ENCODE assay signal across 20 cellular contexts in genomic region chr5:36552626-36553393, GRCh38. TPM values are rescaled to one million over a fixed set of nuclear protein-coding genes. Genes with fewer than 3 reads are reported as not detected.
DNase-seq lines count a peak whose midpoint lies in the region; ATAC-seq and TF ChIP-seq lines count a peak whose summit lies in the region.
"Had no signal": no experiment of that assay in that cellular context is flagged by ENCODE, and none has a peak within 500 bp of the region (broad histone marks: within the 10 kb centered on the region; RNA-seq: fewer than 3 reads in every experiment).

No MANE protein-coding gene starts in this region.

- intact Hi-C loops in A673 (cut with micrococcal nuclease; ENCODE audit: unreplicated experiment) (no loop called here), left ventricle myocardium superior (cut with micrococcal nuclease) (no loop called here)

- H4K20me1 ChIP-seq in neural progenitor cell (ENCODE audit: low read depth) = no peaks in the 10 kb centered on the region

- H3K27ac Mint-ChIP-seq in osteocyte (ENCODE audit: unreplicated experiment) = no peak overlapping the region
- no peak overlapping the region for H3K27ac Mint-ChIP-seq in neural progenitor cell

- peak; percentile 96 for ATAC-seq in left ventricle myocardium superior
- ATAC-seq: HepG2; left lobe of liver; stimulated activated naive CD8-positive, alpha-beta T cell treated with anti-CD3 and anti-CD28 coated beads, Interleukin-15, Interleukin-2, amounts not matched to agents 100 U/mL and 50 U/mL, for 24 hours had no signal

- H3K27ac ChIP-seq in A673 (ENCODE audit: low read depth, low read length, poor library complexity, severe bottlenecking) = no peak overlapping the region
- no peak overlapping the region for H3K27ac ChIP-seq in HEK293 (ENCODE audit: extremely low read depth, low read depth, low read length)
- H3K27ac ChIP-seq in neural progenitor cell = no peak overlapping the region
- H3K27ac ChIP-seq: C4-2B, sigmoid colon, upper lobe of left lung had no signal

- no peak overlapping the region for H3K4me3 ChIP-seq in A673 (ENCODE audit: low read depth, low read length, poor library complexity, severe bottlenecking)
- no peak overlapping the region for H3K4me3 ChIP-seq in HEK293 (ENCODE audit: low read depth, low read length)
- H3K4me3 ChIP-seq in neural progenitor cell = no peak overlapping the region
- H3K4me3 ChIP-seq: sigmoid colon, upper lobe of left lung had no signal

- no peak for TF ChIP-seq CTCF in A673 (conservative IDR thresholded peaks at IDR 0.05; ENCODE audit: low read depth, low read length)
- TF ChIP-seq CTCF in HEK293 (tag by site-specific recombination; IDR thresholded peaks at IDR 0.05) = no peak
- TF ChIP-seq CTCF in osteocyte (IDR thresholded peaks at IDR 0.05) = no peak
- no peak for TF ChIP-seq CTCF in neural progenitor cell (IDR thresholded peaks at IDR 0.05)

- no peak overlapping the region for H3K4me2 ChIP-seq in neural progenitor cell

- CTCF ChIA-PET in A673 (lab: Charles Lee) = no interaction called here
- CTCF ChIA-PET in HEK293 (lab: Yijun Ruan, JAX) = interaction anchor here (0.5 to 0.7 kb wide), 2 partner anchors 21 to 148 kb away, joined by 3 to 4 read pairs; no protein-coding TSS in a partner anchor

- no peaks in the 10 kb centered on the region for H3K27me3 ChIP-seq in A673 (replicated peaks; ENCODE audit: insufficient read depth, low read depth, low read length, poor library complexity)
- no peaks in the 10 kb centered on the region for H3K27me3 ChIP-seq in neural progenitor cell
- H3K27me3 ChIP-seq: sigmoid colon, upper lobe of left lung had no signal

- H3K79me2 ChIP-seq in neural progenitor cell (ENCODE audit: low read depth) = no peaks in the 10 kb centered on the region

- DNase-seq in A673 (ENCODE audit: low spot score) = peak; percentile 67
- DNase-seq in SW480 (ENCODE audit: low spot score) = peak; percentile 9
- DNase-seq in left ventricle myocardium superior = peak; percentile 47
- DNase-seq in osteocyte (ENCODE audit: extremely low spot score, unreplicated experiment) = no peak
- DNase-seq in neural progenitor cell (ENCODE audit: low spot score) = no peak
- DNase-seq in activated CD4-positive, alpha-beta T cell treated with anti-CD3 and anti-CD28 coated beads, Interleukin-2, amount 50 U/mL, for 1 hour = no peak
- DNase-seq in NCI-H1417 treated with DMSO at 0.1 percent for 48 hours (lab: John Stamatoyannopoulos, UW) = no peak
- DNase-seq: activated CD4-positive, alpha-beta T cell treated with anti-CD3 and anti-CD28 coated beads for 1 hour; activated gamma-delta T cell treated with Interleukin-2 at 50 U/mL for 16 hours; cerebellar nuclear complex; DMS 273 treated with DMSO at 0.1 percent for 48 hours; NCI-H187; SIG-M5; sigmoid colon; stimulated activated naive CD8-positive, alpha-beta T cell treated with anti-CD3 and anti-CD28 coated beads, Interleukin-15, Interleukin-2, amounts not matched to agents 100 U/mL and 50 U/mL, for 24 hours; upper lobe of left lung had no signal

- H3K36me3 ChIP-seq in A673 (ENCODE audit: insufficient read depth, low read length, poor library complexity, severe bottlenecking) (no peaks in the 10 kb centered on the region), HEK293 (ENCODE audit: control insufficient read depth in 2 of 2, insufficient read depth in 1 of 2, low read length in 2 of 2) (no peaks in the 10 kb centered on the region), neural progenitor cell (no peaks in the 10 kb centered on the region)
- H3K36me3 ChIP-seq: sigmoid colon, upper lobe of left lung had no signal

- H3K9ac ChIP-seq in neural progenitor cell = no peak overlapping the region

- H3K4me1 ChIP-seq in A673 (ENCODE audit: insufficient read depth, low read length, poor library complexity, severe bottlenecking) (no peaks in the 10 kb centered on the region), HEK293 (ENCODE audit: control insufficient read depth, insufficient read depth, low read length) (no peaks in the 10 kb centered on the region), neural progenitor cell (no peaks in the 10 kb centered on the region)
- H3K4me1 ChIP-seq: sigmoid colon, upper lobe of left lung had no signal

- H2AFZ ChIP-seq in neural progenitor cell (replicated peaks) = no peak overlapping the region

- H3K36me3 Mint-ChIP-seq in osteocyte (ENCODE audit: unreplicated experiment) (no peaks in the 10 kb centered on the region), neural progenitor cell (no peaks in the 10 kb centered on the region)

- H3K9me3 Mint-ChIP-seq in osteocyte (ENCODE audit: unreplicated experiment) = peaks cover 10% of the 10 kb centered on the region
- peaks cover 11% of the 10 kb centered on the region for H3K9me3 Mint-ChIP-seq in neural progenitor cell

- H3K27me3 Mint-ChIP-seq in osteocyte (ENCODE audit: unreplicated experiment) (peaks cover 15% of the 10 kb centered on the region), neural progenitor cell (ENCODE audit: insufficient read depth, low read depth) (peaks cover 7% of the 10 kb centered on the region)

- no peaks in the 10 kb centered on the region for H3F3A ChIP-seq in neural progenitor cell (ENCODE audit: low read depth)

- no TSS peak for BruUV-seq in A673 (replicated peaks; lab: Mats Ljungman, UMichigan)

- POLR2A ChIA-PET in A673 (lab: Charles Lee; ENCODE audit: low non-redundant PET) = no interaction called here
- POLR2A ChIA-PET in HEK293 (lab: Yijun Ruan, JAX) = no interaction called here

- H3K9me3 ChIP-seq in A673 (ENCODE audit: low read depth, low read length, poor library complexity, severe bottlenecking) (no peaks in the 10 kb centered on the region), HEK293 (ENCODE audit: control insufficient read depth, insufficient read depth, low read depth, low read length) (no peaks in the 10 kb centered on the region), neural progenitor cell (ENCODE audit: low read depth) (no peaks in the 10 kb centered on the region)

- H3K4me3 Mint-ChIP-seq in osteocyte (ENCODE audit: unreplicated experiment) = no peak overlapping the region
- no peak overlapping the region for H3K4me3 Mint-ChIP-seq in neural progenitor cell

- H3K4me1 Mint-ChIP-seq in osteocyte (ENCODE audit: unreplicated experiment) (no peaks in the 10 kb centered on the region), neural progenitor cell (no peaks in the 10 kb centered on the region)

TF ChIP-seq in HEK293, 187 proteins besides CTCF, POLR2A, EP300 and RAD21:
- no peak for TF ChIP-seq ZNF26 (tag by site-specific recombination; IDR thresholded peaks at IDR 0.05)
- no peak for TF ChIP-seq ZNF24 (tag by site-specific recombination; IDR thresholded peaks at IDR 0.05)
- TF ChIP-seq SETDB1 (IDR thresholded peaks at IDR 0.05; ENCODE audit: insufficient read length, low read length) = peak; percentile 41
- TF ChIP-seq ZNF146 (tag by site-specific recombination; IDR thresholded peaks at IDR 0.05) = no peak
- TF ChIP-seq ZNF621 (tag by site-specific recombination; IDR thresholded peaks at IDR 0.05) = no peak
- TF ChIP-seq ZNF362 (tag by site-specific recombination; IDR thresholded peaks at IDR 0.05) = no peak
- no peak for TF ChIP-seq ZNF223 (tag by site-specific recombination; IDR thresholded peaks at IDR 0.05)
- TF ChIP-seq ZNF121 (tag by site-specific recombination; IDR thresholded peaks at IDR 0.05) = no peak
- TF ChIP-seq ZBTB21 (tag by site-specific recombination; IDR thresholded peaks at IDR 0.05) = no peak
TF ChIP-seq in HEK293: peak in this region for 1.

RNA-seq across cellular contexts. Expression of gene SLC1A3, which starts 53.6 kb away (rescaled TPM):
- total RNA-seq in A673 (2021) = 20.5 and 28.9 TPM in 2 replicates
- 105 TPM for total RNA-seq in left ventricle myocardium superior
- total RNA-seq in osteocyte = 19.1 and 19.9 TPM in 2 replicates
- 6.7 and 8.5 TPM in 2 replicates for total RNA-seq in neural progenitor cell (ENCODE audit: low replicate concordance)
- total RNA-seq: HepG2 had no signal

Comparison
In these comparisons a context has a peak if more than half of its experiments do, and no peak if none do; other contexts are left out.
1. DNase-seq: peak in A673 (single experiment), SW480 (single experiment) and left ventricle myocardium superior (single experiment); none in osteocyte (single experiment), neural progenitor cell (single experiment), activated CD4-positive, alpha-beta T cell treated with anti-CD3 and anti-CD28 coated beads, Interleukin-2, amount 50 U/mL, for 1 hour (single experiment) and NCI-H1417 treated with DMSO at 0.1 percent for 48 hours (single experiment).